In the genomic region with DNA sequence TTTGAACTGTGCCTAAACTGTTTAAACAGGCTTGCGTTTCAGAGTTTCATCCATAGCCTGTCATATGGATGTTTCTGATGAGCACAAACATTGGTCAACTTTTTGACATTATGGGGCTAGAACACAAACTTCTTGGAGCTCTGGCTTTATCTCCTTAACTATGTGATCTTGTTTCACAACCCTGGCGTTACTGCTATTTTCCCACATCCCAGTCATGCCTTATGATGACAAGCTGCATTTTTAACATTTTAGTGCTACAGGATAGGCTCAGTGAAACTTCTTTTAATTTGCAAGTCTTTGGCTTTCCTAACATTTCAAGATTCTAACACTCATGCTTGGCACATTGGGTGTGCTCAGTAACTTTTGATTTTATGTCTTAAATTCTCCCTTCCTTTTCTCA, we compare ENCODE assay signal across 22 cellular contexts. TPM values are rescaled to one million over a fixed set of nuclear protein-coding genes. Genes with fewer than 3 reads are reported as not detected.
A peak's percentile ranks its signal among the peaks of the same experiment; 100 is the strongest.
DNase-seq lines count a peak whose midpoint lies in the region; ATAC-seq and TF ChIP-seq lines count a peak whose summit lies in the region.
"Had no signal": no experiment of that assay in that cellular context is flagged by ENCODE, and none has a peak within 500 bp of the region (broad histone marks: within the 10 kb centered on the region; RNA-seq: fewer than 3 reads in every experiment).

No MANE protein-coding gene starts in this region.

- no peak for TF ChIP-seq CTCF in osteocyte (IDR thresholded peaks at IDR 0.05)

- H3K36me3 Mint-ChIP-seq in osteocyte (ENCODE audit: unreplicated experiment): peaks cover 3% of the 10 kb centered on the region
- H3K36me3 Mint-ChIP-seq: natural killer cell; stimulated activated effector memory CD8-positive, alpha-beta T cell treated with anti-CD3 and anti-CD28 coated beads, Interleukin-12 subunit alpha, Interleukin-12 subunit beta, amount 100 ng/mL, for 72 hours had no signal

- DNase-seq in AG20443 (ENCODE audit: low spot score) (peak; percentile 61), NCI-H226 (peak; percentile 54), fibroblast of peridontal ligament (ENCODE audit: extremely low read depth) (peak; percentile 81), osteocyte (ENCODE audit: extremely low spot score, unreplicated experiment) (no peak), AML-193 (lab: John Stamatoyannopoulos, UW) (no peak), T-helper 9 cell (no peak), GOT3 (lab: John Stamatoyannopoulos, UW) (no peak)
- DNase-seq: activated CD4-positive, alpha-beta T cell treated with anti-CD3 and anti-CD28 coated beads, Interleukin-2, amount 50 U/mL, for 48 hours; C1 segment of cervical spinal cord; KBM-7; natural killer cell; NCI-H1105 treated with DMSO at 0.1 percent for 48 hours; NCI-H446 treated with DMSO at 0.1 percent for 48 hours; sigmoid colon; upper lobe of left lung had no signal

- H3K4me3 Mint-ChIP-seq in osteocyte (ENCODE audit: unreplicated experiment): no peak overlapping the region
- H3K4me3 Mint-ChIP-seq: dendritic cell treated with granulocyte-macrophage colony-stimulating factor and Interleukin-4, amounts not matched to agents 40 ng/mL and 50 ng/mL, for 4 days; natural killer cell; stimulated activated effector memory CD8-positive, alpha-beta T cell treated with anti-CD3 and anti-CD28 coated beads, Interleukin-12 subunit alpha, Interleukin-12 subunit beta, amount 100 ng/mL, for 72 hours had no signal

- peaks cover 9% of the 10 kb centered on the region for H3K9me3 Mint-ChIP-seq in osteocyte (ENCODE audit: unreplicated experiment)

- no peaks in the 10 kb centered on the region for H3K27me3 Mint-ChIP-seq in osteocyte (ENCODE audit: unreplicated experiment)
- H3K27me3 Mint-ChIP-seq: dendritic cell treated with granulocyte-macrophage colony-stimulating factor and Interleukin-4, amounts not matched to agents 40 ng/mL and 50 ng/mL, for 4 days had no signal

- no peak for ATAC-seq in GM19351 (IDR thresholded peaks at IDR 0.05; ENCODE audit: unreplicated experiment)
- ATAC-seq: esophagus mucosa; GM12878; natural killer cell; stimulated activated effector memory CD8-positive, alpha-beta T cell treated with anti-CD3 and anti-CD28 coated beads, Interleukin-12 subunit alpha, Interleukin-12 subunit beta, amount 100 ng/mL, for 72 hours had no signal

- H3K27ac Mint-ChIP-seq in osteocyte (ENCODE audit: unreplicated experiment): peak overlapping the region; percentile 53
- H3K27ac Mint-ChIP-seq: dendritic cell treated with granulocyte-macrophage colony-stimulating factor and Interleukin-4, amounts not matched to agents 40 ng/mL and 50 ng/mL, for 4 days; natural killer cell; stimulated activated effector memory CD8-positive, alpha-beta T cell treated with anti-CD3 and anti-CD28 coated beads, Interleukin-12 subunit alpha, Interleukin-12 subunit beta, amount 100 ng/mL, for 72 hours had no signal

- peaks cover 66% of the 10 kb centered on the region for H3K4me1 Mint-ChIP-seq in osteocyte (ENCODE audit: unreplicated experiment)
- H3K4me1 Mint-ChIP-seq: natural killer cell; stimulated activated effector memory CD8-positive, alpha-beta T cell treated with anti-CD3 and anti-CD28 coated beads, Interleukin-12 subunit alpha, Interleukin-12 subunit beta, amount 100 ng/mL, for 72 hours had no signal

RNA-seq across cellular contexts. Expression of a gene that starts 21.0 kb away (rescaled TPM):
- total RNA-seq in osteocyte: 1.5 and 1.8 TPM in 2 replicates
- total RNA-seq: Daoy, GM12878, natural killer cell, SK-MEL-5 had no signal

Comparison
In these comparisons a context has a peak if more than half of its experiments do, and no peak if none do; other contexts are left out.
1. DNase-seq: peak in AG20443 (single experiment), NCI-H226 (single experiment) and fibroblast of peridontal ligament (single experiment); none in osteocyte (single experiment), AML-193 (0 of 2), T-helper 9 cell (single experiment) and GOT3 (single experiment).